In the genomic region with DNA sequence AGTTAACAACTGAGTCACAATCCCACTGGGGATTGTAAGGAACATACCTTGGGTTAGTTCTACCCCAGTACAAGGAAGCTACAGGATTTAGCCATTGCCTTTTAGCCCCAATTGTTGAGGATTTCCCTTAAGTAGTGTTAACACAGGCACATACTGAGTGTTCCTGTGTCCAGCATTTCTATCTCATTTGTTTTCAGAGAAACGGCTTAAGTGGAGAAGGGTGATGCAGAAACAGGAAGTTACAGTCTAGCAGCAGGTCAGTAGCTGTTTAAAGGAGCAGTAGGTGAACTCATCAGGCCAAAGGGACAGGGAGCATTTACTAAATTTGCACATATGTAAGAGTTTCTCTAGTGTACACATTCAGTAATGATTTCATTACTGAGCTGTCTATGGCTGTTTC, we compare ENCODE assay signal across 8 cellular contexts.
DNase-seq lines count a peak whose midpoint lies in the region; ATAC-seq, FAIRE-seq and TF ChIP-seq lines count a peak whose summit lies in the region.

No MANE protein-coding gene starts in this region.

- TF ChIP-seq CTCF in NB4 (IDR thresholded peaks at IDR 0.05; ENCODE audit: low read depth, low read length), result no peak
- no peak for TF ChIP-seq CTCF in fibroblast of pulmonary artery (IDR thresholded peaks at IDR 0.05; ENCODE audit: low read length, missing control alignments)

- ATAC-seq in HG02571 (IDR thresholded peaks at IDR 0.05; ENCODE audit: unreplicated experiment), result peak; percentile 47

- H3K4me3 ChIP-seq in NB4 (ENCODE audit: low read depth, low read length) (peak overlapping the region; percentile 18), fibroblast of pulmonary artery (replicated peaks; ENCODE audit: low read depth, low read length) (no peak overlapping the region)

- no peak for TF ChIP-seq POLR2A in NB4 (IDR thresholded peaks at IDR 0.05; ENCODE audit: extremely low read depth, insufficient read length)

- DNase-seq in GM18507 (ENCODE audit: extremely low spot score, insufficient read length, low read depth), result no peak
- DNase-seq in NB4 (ENCODE audit: low read depth), result peak; percentile 82
- DNase-seq in fibroblast of pulmonary artery (ENCODE audit: low read depth), result peak; percentile 39
- DNase-seq in NCI-H128 (lab: John Stamatoyannopoulos, UW; ENCODE audit: unreplicated experiment), result no peak
- no peak for DNase-seq in NCI-H1048 (lab: John Stamatoyannopoulos, UW)
- no peak for DNase-seq in UCSD-AML1 (lab: John Stamatoyannopoulos, UW; ENCODE audit: unreplicated experiment)
- DNase-seq in NCI-H2196 treated with DMSO at 0.1 percent for 48 hours (lab: John Stamatoyannopoulos, UW; ENCODE audit: unreplicated experiment), result no peak

- FAIRE-seq in GM18507 (lab: Jason Lieb, UNC), result peak; percentile 78

Comparison
In these comparisons a context has a peak if more than half of its experiments do, and no peak if none do; other contexts are left out.
1. DNase-seq: peak in NB4 (single experiment) and fibroblast of pulmonary artery (single experiment); none in GM18507 (single experiment), NCI-H128 (single experiment), NCI-H1048 (single experiment), UCSD-AML1 (single experiment) and NCI-H2196 treated with DMSO at 0.1 percent for 48 hours (single experiment).